11 cellular contexts compared by ENCODE assay signal in the genomic region with DNA sequence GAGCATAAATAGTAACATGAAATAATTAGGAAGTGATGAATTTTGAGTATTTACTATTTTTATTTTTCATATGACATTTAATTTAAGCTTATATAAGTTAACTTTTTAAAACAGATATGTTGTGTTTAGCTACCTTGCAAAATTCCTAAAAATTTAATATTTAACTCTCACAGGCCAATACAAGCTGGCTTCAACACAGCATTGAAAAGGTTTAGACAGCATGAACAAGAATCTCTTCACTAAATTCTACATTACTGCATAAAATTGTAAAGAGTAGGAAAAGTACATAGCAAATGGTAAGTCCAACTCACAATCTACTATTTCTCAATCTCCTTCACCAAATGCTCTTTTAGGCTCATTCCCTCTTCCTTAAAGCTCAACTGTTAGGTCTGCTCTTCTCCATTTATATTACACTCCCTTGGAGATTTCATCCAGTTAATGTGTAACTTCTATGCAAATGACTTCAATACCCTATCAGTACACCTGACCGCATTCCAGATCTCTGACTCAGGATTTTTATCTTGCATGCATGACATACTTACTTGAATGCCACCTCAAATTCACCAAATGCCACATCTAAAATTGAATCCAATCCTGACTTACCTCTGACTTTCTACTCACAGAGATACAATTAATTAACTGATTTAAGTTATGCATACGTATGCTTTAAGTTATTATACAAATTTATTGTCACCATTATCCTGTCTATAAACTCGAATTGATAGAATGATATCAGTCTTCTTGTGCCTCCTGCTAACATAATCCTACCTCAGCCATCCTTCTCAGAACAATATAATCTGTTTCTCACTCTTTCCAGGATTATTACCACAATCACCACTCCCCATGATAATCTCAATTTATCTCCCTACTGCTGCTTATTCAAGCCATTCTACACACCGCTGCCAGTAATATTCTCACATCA.
DNase-seq lines count a peak whose midpoint lies in the region; ATAC-seq, FAIRE-seq and TF ChIP-seq lines count a peak whose summit lies in the region.
"Had no signal": no experiment of that assay in that cellular context is flagged by ENCODE, and none has a peak within 500 bp of the region (broad histone marks: within the 10 kb centered on the region; RNA-seq: fewer than 3 reads in every experiment).

No MANE protein-coding gene starts in this region.

- H3K4me2 ChIP-seq in astrocyte (ENCODE audit: low read length), result no peak overlapping the region

- DNase-seq in A172 (ENCODE audit: low spot score) (peak; percentile 73), HL-60 (ENCODE audit: low read depth in 1 of 2, low spot score in 1 of 2) (no peak), astrocyte (ENCODE audit: low read depth) (peak; percentile 54), left lobe of liver (ENCODE audit: low spot score) (no peak)
- DNase-seq: left ventricle myocardium superior, SHP77 had no signal

- peaks cover 15% of the 10 kb centered on the region for H3K79me2 ChIP-seq in astrocyte (ENCODE audit: insufficient read depth, low read length)

- no peaks in the 10 kb centered on the region for H3K36me3 ChIP-seq in astrocyte (ENCODE audit: insufficient read depth, low read length)
- H3K36me3 ChIP-seq: thoracic aorta had no signal

- no peaks in the 10 kb centered on the region for H3K27me3 ChIP-seq in HL-60 (ENCODE audit: insufficient read depth, poor library complexity, severe bottlenecking)
- H3K27me3 ChIP-seq in astrocyte (ENCODE audit: insufficient read depth, low read length), result no peaks in the 10 kb centered on the region

- no peak for TF ChIP-seq POLR2A in GM18505 (IDR thresholded peaks at IDR 0.05; ENCODE audit: borderline replicate concordance, extremely low read depth, insufficient read depth, insufficient read length)

- H3K4me3 Mint-ChIP-seq in astrocyte (ENCODE audit: unreplicated experiment), result no peak overlapping the region

- no peak for TF ChIP-seq CTCF in HL-60 (IDR thresholded peaks at IDR 0.05; ENCODE audit: insufficient read depth, low read length)
- TF ChIP-seq CTCF in astrocyte (IDR thresholded peaks at IDR 0.05; ENCODE audit: insufficient read depth, low read depth, low read length), result no peak

- H3K4me3 ChIP-seq in HL-60 (replicated peaks; ENCODE audit: insufficient read depth, low read length), result no peak overlapping the region
- H3K4me3 ChIP-seq in astrocyte (ENCODE audit: insufficient read depth, low read depth, low read length), result no peak overlapping the region
- H3K4me3 ChIP-seq: thoracic aorta had no signal

- no peak overlapping the region for H2AFZ ChIP-seq in astrocyte (ENCODE audit: low read depth, low read length)

- ATAC-seq in left lobe of liver (peak; percentile 96), GM21717 (IDR thresholded peaks at IDR 0.05; ENCODE audit: unreplicated experiment) (no peak), HG02938 (IDR thresholded peaks at IDR 0.05; ENCODE audit: unreplicated experiment) (no peak), GM19397 (IDR thresholded peaks at IDR 0.05; ENCODE audit: unreplicated experiment) (no peak), GM18505 (IDR thresholded peaks at IDR 0.05; ENCODE audit: unreplicated experiment) (no peak)
- ATAC-seq: left ventricle myocardium superior had no signal

- no peaks in the 10 kb centered on the region for H3K27me3 Mint-ChIP-seq in astrocyte (ENCODE audit: low read depth, unreplicated experiment)

- H3K9me3 ChIP-seq in astrocyte (ENCODE audit: insufficient read depth, low read depth, low read length), result no peaks in the 10 kb centered on the region
- H3K9me3 ChIP-seq: thoracic aorta had no signal

- FAIRE-seq in astrocyte (lab: Jason Lieb, UNC), result peak; percentile 32

- H3K27ac ChIP-seq in HL-60 (replicated peaks) (peak overlapping the region; percentile 12; the same call in 1 of the 2 replicates), astrocyte (ENCODE audit: low read depth, low read length) (no peak overlapping the region)
- H3K27ac ChIP-seq: thoracic aorta had no signal

- peaks cover 13% of the 10 kb centered on the region for H4K20me1 ChIP-seq in astrocyte (ENCODE audit: insufficient read depth, low read length)

- peaks cover 7% of the 10 kb centered on the region for H3K36me3 Mint-ChIP-seq in astrocyte (ENCODE audit: low read depth, unreplicated experiment)

- H3K9me3 Mint-ChIP-seq in astrocyte (ENCODE audit: unreplicated experiment), result no peaks in the 10 kb centered on the region

- H3K4me1 Mint-ChIP-seq in astrocyte (ENCODE audit: low read depth, unreplicated experiment), result peaks cover 10% of the 10 kb centered on the region

- H3K27ac Mint-ChIP-seq in astrocyte (ENCODE audit: unreplicated experiment), result no peak overlapping the region

- no peak overlapping the region for H3K9ac ChIP-seq in astrocyte (ENCODE audit: low read length)

- no peaks in the 10 kb centered on the region for H3K4me1 ChIP-seq in astrocyte (ENCODE audit: insufficient read depth, low read length)

Comparison
In these comparisons a context has a peak if more than half of its experiments do, and no peak if none do; other contexts are left out.
1. DNase-seq: peak in A172 (single experiment) and astrocyte (single experiment); none in HL-60 (0 of 2) and left lobe of liver (single experiment).